29 cellular contexts compared by ENCODE assay signal in the genomic region with DNA sequence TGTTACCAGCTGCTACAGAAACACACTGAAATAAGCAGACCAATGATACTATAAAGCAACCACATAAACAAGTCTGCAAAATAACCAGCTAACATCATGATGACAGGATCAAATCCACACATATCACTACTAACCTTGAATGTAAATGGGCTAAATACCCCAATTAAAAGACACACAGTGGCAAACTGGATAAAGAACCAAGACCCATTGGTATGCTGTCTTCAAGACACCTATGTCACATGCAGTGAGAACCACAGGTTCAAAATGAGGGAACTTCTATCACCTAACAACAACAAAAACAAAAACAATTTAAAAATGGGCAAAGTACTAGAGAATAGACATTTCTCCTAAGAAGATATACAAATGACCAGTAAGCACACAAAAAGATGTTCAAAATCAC.
"Had no signal": no experiment of that assay in that cellular context is flagged by ENCODE, and none has a peak within 500 bp of the region (broad histone marks: within the 10 kb centered on the region; RNA-seq: fewer than 3 reads in every experiment).

No MANE protein-coding gene starts in this region.

- DNase-seq: activated effector memory CD4-positive, alpha-beta T cell treated with anti-CD3 and anti-CD28 coated beads, Interleukin-2, amount 50 U/mL, for 16 hours; activated effector memory CD4-positive, alpha-beta T cell treated with Interleukin-2 at 50 U/mL for 16 hours; activated gamma-delta T cell; activated gamma-delta T cell treated with Interleukin-2 at 50 U/mL for 16 hours; activated naive CD4-positive, alpha-beta T cell; activated naive CD4-positive, alpha-beta T cell treated with anti-CD3 and anti-CD28 coated beads for 36 hours; activated naive CD4-positive, alpha-beta T cell treated with anti-CD3 and anti-CD28 coated beads, Interleukin-2, amount 10 ng/mL, durations not matched to agents 7 days and 5 days; activated naive CD4-positive, alpha-beta T cell treated with anti-CD3 and anti-CD28 coated beads, Interleukin-2, amount 50 U/mL, for 16 hours; activated naive CD4-positive, alpha-beta T cell treated with Interleukin-2 at 50 U/mL for 16 hours; activated naive CD8-positive, alpha-beta T cell treated with anti-CD3 and anti-CD28 coated beads for 36 hours; activated naive CD8-positive, alpha-beta T cell treated with anti-CD3 and anti-CD28 coated beads, Interleukin-2, amount 10 ng/mL, durations not matched to agents 7 days and 5 days; activated naive CD8-positive, alpha-beta T cell treated with anti-CD3 and anti-CD28 coated beads, Interleukin-2, amount 50 U/mL, for 24 hours; activated T-cell treated with anti-CD3 and anti-CD28 coated beads, Interleukin-2, amount 50 U/mL, for 24 hours; activated T-cell treated with anti-CD3 and anti-CD28 coated beads, Interleukin-2, amount 50 U/mL, for 4 hours; activated T-cell treated with anti-CD3 and anti-CD28 coated beads, Interleukin-2, amount 50 U/mL, for 48 hours; activated T-cell treated with anti-CD3 and anti-CD28 coated beads, Interleukin-2, amount 50 U/mL, for 72 hours; adrenal gland; amniotic stem cell; amygdala; anterior cingulate cortex; aorta; body of pancreas; brain microvascular endothelial cell; caudate nucleus; central memory CD4-positive, alpha-beta T cell; cerebellar nuclear complex had no signal

- H3K27ac ChIP-seq: adrenal gland, ascending aorta, body of pancreas, brain microvascular endothelial cell, breast epithelium, cardiac muscle cell had no signal

- H3K4me1 ChIP-seq: adrenal gland, ascending aorta, body of pancreas, breast epithelium had no signal

- H3K4me3 ChIP-seq: adrenal gland, ascending aorta, body of pancreas, breast epithelium, cardiac muscle cell had no signal

- H3K36me3 ChIP-seq: adrenal gland, ascending aorta, brain microvascular endothelial cell, breast epithelium, cardiac muscle cell had no signal
